In genomic region chr2:146964494-146964893, GRCh38 we compare ENCODE assay signal across 13 cellular contexts.
DNase-seq lines count a peak whose midpoint lies in the region; ATAC-seq and TF ChIP-seq lines count a peak whose summit lies in the region.
"Had no signal": no experiment of that assay in that cellular context is flagged by ENCODE, and none has a peak within 500 bp of the region (broad histone marks: within the 10 kb centered on the region; RNA-seq: fewer than 3 reads in every experiment).

No MANE protein-coding gene starts in this region.

- H3K4me2 ChIP-seq in mammary epithelial cell (ENCODE audit: insufficient read depth, low read depth, low read length) = peak overlapping the region; percentile 46
- H3K4me2 ChIP-seq in neuronal stem cell (ENCODE audit: insufficient read depth, low read length, poor library complexity, severe bottlenecking) = no peak overlapping the region
- H3K4me2 ChIP-seq: BLaER1 treated with 17β-estradiol and CSF1 and Interleukin-3, amounts not matched to agents 10 nM and 100 nM had no signal

- H3K27ac ChIP-seq in mammary epithelial cell (ENCODE audit: insufficient read depth, low read depth, low read length) = no peak overlapping the region
- H3K27ac ChIP-seq in breast epithelium = no peak overlapping the region
- no peak overlapping the region for H3K27ac ChIP-seq in neuronal stem cell (replicated peaks; ENCODE audit: low read length)
- no peak overlapping the region for H3K27ac ChIP-seq in spleen
- H3K27ac ChIP-seq: 22Rv1; BLaER1 treated with 17β-estradiol and CSF1 and Interleukin-3, amounts not matched to agents 10 nM and 100 nM had no signal

- no peak overlapping the region for H3K23ac ChIP-seq in neuronal stem cell (ENCODE audit: low read depth, low read length, poor library complexity)

- H2BK12ac ChIP-seq in neuronal stem cell (ENCODE audit: low read length) = no peak overlapping the region

- BruUV-seq in mammary epithelial cell (replicated peaks; lab: Mats Ljungman, UMichigan) = no TSS peak

- no peaks in the 10 kb centered on the region for H3K36me3 ChIP-seq in mammary epithelial cell (ENCODE audit: insufficient read depth, low read length)
- H3K36me3 ChIP-seq in breast epithelium = no peaks in the 10 kb centered on the region
- no peaks in the 10 kb centered on the region for H3K36me3 ChIP-seq in neuronal stem cell (replicated peaks in 1 of 2; ENCODE audit: control insufficient read depth in 2 of 2, insufficient read depth in 2 of 2, low read length in 2 of 2)
- H3K36me3 ChIP-seq in spleen = no peaks in the 10 kb centered on the region
- H3K36me3 ChIP-seq: BLaER1 treated with 17β-estradiol and CSF1 and Interleukin-3, amounts not matched to agents 10 nM and 100 nM; HAP-1 had no signal

- intact Hi-C loops in mammary epithelial cell (cut with micrococcal nuclease) = no loop called here
- intact Hi-C loops in breast epithelium (cut with DNase I; ENCODE audit: low total_unique reads) = no loop called here
- intact Hi-C loops in spleen (cut with DNase I; ENCODE audit: low total_unique reads) = no loop called here

- H4K20me1 ChIP-seq in mammary epithelial cell (ENCODE audit: insufficient read depth, low read length) = no peaks in the 10 kb centered on the region
- H4K20me1 ChIP-seq: BLaER1 treated with 17β-estradiol and CSF1 and Interleukin-3, amounts not matched to agents 10 nM and 100 nM had no signal

- no peaks in the 10 kb centered on the region for H3K79me1 ChIP-seq in neuronal stem cell (ENCODE audit: low read depth, low read length)

- TF ChIP-seq CTCF in mammary epithelial cell (conservative IDR thresholded peaks at IDR 0.05 in 1 of 2, IDR thresholded peaks at IDR 0.05 in 1 of 2; ENCODE audit: extremely low read depth in 1 of 2, insufficient read depth in 1 of 2, low read depth in 1 of 2, low read length in 2 of 2) (no peak), breast epithelium (IDR thresholded peaks at IDR 0.05) (no peak), spleen (IDR thresholded peaks at IDR 0.05 in 8 of 11, conservative IDR thresholded peaks at IDR 0.05 in 3 of 11) (no peak)

- TF ChIP-seq POLR2A in breast epithelium (IDR thresholded peaks at IDR 0.05) (no peak), spleen (IDR thresholded peaks at IDR 0.05) (no peak)

- H3K14ac ChIP-seq in neuronal stem cell (ENCODE audit: low read length) = no peak overlapping the region

- no peak overlapping the region for H2BK120ac ChIP-seq in neuronal stem cell (ENCODE audit: low read depth, low read length)

- in situ Hi-C loops in mammary epithelial cell (cut with MboI; ENCODE audit: low sequenced_read_pairs in 2 of 2) = no loop called here

- no peaks in the 10 kb centered on the region for H3K27me3 ChIP-seq in mammary epithelial cell (ENCODE audit: insufficient read depth, low read length)
- no peaks in the 10 kb centered on the region for H3K27me3 ChIP-seq in breast epithelium
- H3K27me3 ChIP-seq in neuronal stem cell (ENCODE audit: control insufficient read depth in 3 of 3, insufficient read depth in 3 of 3, low read depth in 1 of 3, low read length in 3 of 3) = no peaks in the 10 kb centered on the region
- H3K27me3 ChIP-seq in spleen (replicated peaks in 1 of 7) = no peaks in the 10 kb centered on the region
- H3K27me3 ChIP-seq: BLaER1 treated with 17β-estradiol and CSF1 and Interleukin-3, amounts not matched to agents 10 nM and 100 nM had no signal

- H4K91ac ChIP-seq in neuronal stem cell (ENCODE audit: low read depth, low read length, poor library complexity) = no peak overlapping the region

- H3K9me3 ChIP-seq in mammary epithelial cell (replicated peaks; ENCODE audit: insufficient read depth, low read length) (no peaks in the 10 kb centered on the region), breast epithelium (peaks cover 0 to 2% of the 10 kb centered on the region in 2 donors), neuronal stem cell (replicated peaks in 1 of 2; ENCODE audit: control insufficient read depth in 2 of 2, insufficient read depth in 1 of 2, low read depth in 1 of 2, low read length in 2 of 2) (peaks cover 0 to 4% of the 10 kb centered on the region in 2 donors), spleen (peaks cover 0 to 11% (median 7%) of the 10 kb centered on the region in 8 donors)

- H2BK15ac ChIP-seq in neuronal stem cell (ENCODE audit: low read length) = no peak overlapping the region

- H3K4me1 ChIP-seq in mammary epithelial cell (ENCODE audit: insufficient read depth, low read length) (no peaks in the 10 kb centered on the region), breast epithelium (no peaks in the 10 kb centered on the region), neuronal stem cell (ENCODE audit: control insufficient read depth in 2 of 2, insufficient read depth in 1 of 2, low read depth in 1 of 2, low read length in 2 of 2) (no peaks in the 10 kb centered on the region), spleen (no peaks in the 10 kb centered on the region)
- H3K4me1 ChIP-seq: BLaER1 treated with 17β-estradiol and CSF1 and Interleukin-3, amounts not matched to agents 10 nM and 100 nM had no signal

- no peak for ATAC-seq in GM18873 (IDR thresholded peaks at IDR 0.05; ENCODE audit: low FRiP score, unreplicated experiment)

- dilution Hi-C loops in mammary epithelial cell (cut with HindIII; ENCODE audit: low sequenced_read_pairs) = no loop called here

- H3K4me3 ChIP-seq in mammary epithelial cell (replicated peaks in 1 of 3; ENCODE audit: insufficient read depth in 1 of 3, low read depth in 2 of 3, low read length in 3 of 3) (no peak overlapping the region), breast epithelium (no peak overlapping the region), neuronal stem cell (ENCODE audit: low read length in 2 of 2) (no peak overlapping the region), spleen (no peak overlapping the region)
- H3K4me3 ChIP-seq: BLaER1 treated with 17β-estradiol and CSF1 and Interleukin-3, amounts not matched to agents 10 nM and 100 nM; HAP-1 had no signal

- H2AFZ ChIP-seq in mammary epithelial cell (ENCODE audit: low read depth, low read length) = peak overlapping the region; percentile 26
- H2AFZ ChIP-seq in neuronal stem cell (ENCODE audit: low read length) = peak overlapping the region; percentile 18

- no peak overlapping the region for H2AK5ac ChIP-seq in neuronal stem cell (ENCODE audit: low read depth, low read length)

- 18% methylated on average over 1 of the region's 1 CpG for WGBS in mammary epithelial cell (ENCODE audit: low coverage, missing lambda C conversion rate)
- WGBS in neuronal stem cell (ENCODE audit: extremely low coverage in 2 of 2, insufficient read length in 2 of 2, insufficient replicate concordance in 1 of 2), 2 donors = no CpG with 5 or more reads among the region's 1 CpG
- 74 to 83% (median 78%) methylated on average over 1 of the region's 1 CpG for WGBS in spleen, 5 donors

- CTCF ChIA-PET in mammary epithelial cell (lab: Charles Lee; ENCODE audit: low non-redundant PET) = interaction anchor here (0.5 kb wide), 1 partner anchor 13 kb away, joined by 4 read pairs; no protein-coding TSS in a partner anchor

- H3K79me2 ChIP-seq in mammary epithelial cell (ENCODE audit: insufficient read depth, low read length) = no peaks in the 10 kb centered on the region

- no peak overlapping the region for H4K8ac ChIP-seq in neuronal stem cell (ENCODE audit: low read depth, low read length)

- DNase-seq in mammary epithelial cell (no peak), breast epithelium (ENCODE audit: low spot score in 2 of 2) (no peak), astrocyte of the hippocampus (ENCODE audit: low read depth, low spot score) (peak; percentile 42), neuronal stem cell (ENCODE audit: low spot score) (no peak), RKO (ENCODE audit: low spot score) (no peak), spleen (no peak)
- DNase-seq: CD4-positive, CD25-positive, alpha-beta regulatory T cell; DMS53; GF-D8 had no signal

- H3K9ac ChIP-seq in mammary epithelial cell (ENCODE audit: insufficient read depth, low read length) (no peak overlapping the region), neuronal stem cell (ENCODE audit: low read depth, low read length, poor library complexity) (no peak overlapping the region)
- H3K9ac ChIP-seq: BLaER1 treated with 17β-estradiol and CSF1 and Interleukin-3, amounts not matched to agents 10 nM and 100 nM had no signal

- H3K18ac ChIP-seq in neuronal stem cell (ENCODE audit: low read length) = no peak overlapping the region

- no peak overlapping the region for H3K4ac ChIP-seq in neuronal stem cell (ENCODE audit: low read length)

- no peak overlapping the region for H2BK5ac ChIP-seq in neuronal stem cell (ENCODE audit: low read length)
